In genomic region chrX:111100191-111100590, GRCh38 we compare ENCODE assay signal across 1 cellular context.
TF ChIP-seq lines count a peak whose summit lies in the region.

No MANE protein-coding gene starts in this region.

TF ChIP-seq in H1, 55 proteins besides CTCF, POLR2A, EP300 and RAD21 (continued from another document):
- TF ChIP-seq YY1 (IDR thresholded peaks at IDR 0.05; ENCODE audit: low read depth, low read length) = no peak
- no peak for TF ChIP-seq HDAC2 (IDR thresholded peaks at IDR 0.05; ENCODE audit: borderline replicate concordance in 1 of 2, low read depth in 2 of 2, low read length in 2 of 2)
- TF ChIP-seq GTF2F1 (IDR thresholded peaks at IDR 0.05; ENCODE audit: borderline replicate concordance, low read depth, low read length) = no peak
- no peak for TF ChIP-seq KDM1A (IDR thresholded peaks at IDR 0.05; ENCODE audit: borderline replicate concordance, low read length)
